In the genomic region with DNA sequence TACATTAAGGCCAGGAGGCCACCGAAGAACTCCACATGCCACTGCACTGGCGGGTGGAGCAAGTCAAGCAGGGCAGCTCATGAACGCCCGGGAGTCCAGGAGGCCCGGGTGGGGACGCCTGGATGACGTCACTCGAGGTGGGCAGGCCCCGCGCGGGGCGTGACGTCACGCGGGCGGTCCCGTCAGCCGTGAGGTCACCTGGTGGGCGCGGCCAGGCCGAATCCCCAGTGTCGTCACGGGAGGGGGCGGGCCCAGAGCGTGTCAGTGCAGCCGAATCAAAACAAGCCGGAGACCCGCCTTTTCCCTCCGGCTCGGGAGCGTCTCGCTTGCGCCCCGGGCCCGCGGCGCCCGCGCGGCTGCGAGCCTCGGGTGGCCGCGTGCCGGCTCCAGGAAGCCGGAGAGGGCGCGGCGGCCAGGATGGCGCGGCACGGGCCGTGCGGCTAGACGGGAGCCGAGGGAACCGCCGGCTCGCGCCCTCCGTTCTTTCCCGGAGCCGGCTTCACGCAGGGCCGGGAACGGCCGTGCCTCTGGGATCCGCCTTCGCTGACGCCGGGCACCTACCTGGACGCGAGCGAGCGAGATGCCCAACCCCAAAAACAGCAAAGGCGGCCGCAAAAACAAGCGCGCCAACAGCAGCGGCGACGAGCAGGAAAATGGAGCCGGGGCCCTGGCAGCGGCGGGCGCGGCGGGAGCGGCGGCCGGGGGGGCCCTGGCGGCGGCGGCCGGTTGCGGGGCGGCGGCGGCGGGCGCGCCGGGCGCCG, we compare ENCODE assay signal across 8 cellular contexts. TPM values are rescaled to one million over a fixed set of nuclear protein-coding genes. Genes with fewer than 3 reads are reported as not detected.
DNase-seq lines count a peak whose midpoint lies in the region; ATAC-seq and TF ChIP-seq lines count a peak whose summit lies in the region.

A gene with protein sequence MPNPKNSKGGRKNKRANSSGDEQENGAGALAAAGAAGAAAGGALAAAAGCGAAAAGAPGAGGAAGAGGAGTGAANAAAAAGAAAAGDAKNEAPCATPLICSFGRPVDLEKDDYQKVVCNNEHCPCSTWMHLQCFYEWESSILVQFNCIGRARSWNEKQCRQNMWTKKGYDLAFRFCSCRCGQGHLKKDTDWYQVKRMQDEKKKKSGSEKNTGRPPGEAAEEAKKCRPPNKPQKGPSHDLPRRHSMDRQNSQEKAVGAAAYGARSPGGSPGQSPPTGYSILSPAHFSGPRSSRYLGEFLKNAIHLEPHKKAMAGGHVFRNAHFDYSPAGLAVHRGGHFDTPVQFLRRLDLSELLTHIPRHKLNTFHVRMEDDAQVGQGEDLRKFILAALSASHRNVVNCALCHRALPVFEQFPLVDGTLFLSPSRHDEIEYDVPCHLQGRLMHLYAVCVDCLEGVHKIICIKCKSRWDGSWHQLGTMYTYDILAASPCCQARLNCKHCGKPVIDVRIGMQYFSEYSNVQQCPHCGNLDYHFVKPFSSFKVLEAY (plus strand): TSS at position 264 of the 761 bp plus-strand sequence. CDS start 317 bp downstream, at position 581.

- no peaks in the 10 kb centered on the region for H3K9me3 ChIP-seq in SU-DHL-6 (ENCODE audit: insufficient read depth, low read length)
- H3K9me3 ChIP-seq in thoracic aorta: no peaks in the 10 kb centered on the region

- peaks cover 35 to 49% of the 10 kb centered on the region in 2 donors for H3K4me1 ChIP-seq in thoracic aorta (ENCODE audit: control insufficient read depth in 1 of 2, low read depth in 2 of 2)

- H3K9ac ChIP-seq in SU-DHL-6 (ENCODE audit: low read length): peak within 1 kb of the TSS; percentile 90

- H3K27ac ChIP-seq in SU-DHL-6 (ENCODE audit: low read depth, low read length): peak within 1 kb of the TSS; percentile 63
- H3K27ac ChIP-seq in thoracic aorta: peak within 1 kb of the TSS; percentile 96 to 99

- ATAC-seq in HG02678 (IDR thresholded peaks at IDR 0.05; ENCODE audit: unreplicated experiment) (peak; percentile 85), thoracic aorta (ENCODE audit: insufficient number of reproducible peaks, low FRiP score, low read depth) (peak; percentile 85)
- ATAC-seq in activated naive CD8-positive, alpha-beta T cell treated with anti-CD3 and anti-CD28 coated beads, Interleukin-2, amount 10 ng/mL, durations not matched to agents 7 days and 5 days (ENCODE audit: low read depth): peak; percentile 72

- TF ChIP-seq CTCF in GM12864 (IDR thresholded peaks at IDR 0.05; ENCODE audit: low read depth, low read length, missing control alignments): no peak
- TF ChIP-seq CTCF in SU-DHL-6 (IDR thresholded peaks at IDR 0.05; ENCODE audit: insufficient read depth, low read length, poor library complexity, severe bottlenecking): no peak
- TF ChIP-seq CTCF in osteocyte (IDR thresholded peaks at IDR 0.05): no peak
- no peak for TF ChIP-seq CTCF in thoracic aorta (IDR thresholded peaks at IDR 0.05)

- H3K27me3 ChIP-seq in SU-DHL-6 (ENCODE audit: low read length): no peaks in the 10 kb centered on the region
- H3K27me3 ChIP-seq in thoracic aorta (replicated peaks; ENCODE audit: insufficient read depth): no peaks in the 10 kb centered on the region

- H3K4me2 ChIP-seq in SU-DHL-6 (ENCODE audit: low read depth, low read length, poor library complexity, severe bottlenecking): peak within 1 kb of the TSS; percentile 83

- peaks cover 12% of the 10 kb centered on the region; the same call in 1 of the 2 replicates for H3F3A ChIP-seq in SU-DHL-6 (ENCODE audit: insufficient read depth)

- POLR2A ChIA-PET in activated naive CD8-positive, alpha-beta T cell treated with anti-CD3 and anti-CD28 coated beads, Interleukin-2, amount 10 ng/mL, durations not matched to agents 7 days and 5 days (lab: Charles Lee): interaction anchor here (0.7 to 1.3 kb wide), 6 partner anchors 9 to 240 kb away, joined by 3 to 12 read pairs (median 3); no protein-coding TSS in a partner anchor

- intact Hi-C loops in head of caudate nucleus (cut with DNase I): loop anchor here (10.0 kb wide), 1 partner anchor 240 kb away; the partner anchor contains the start of gene CITED2

- H3K36me3 ChIP-seq in SU-DHL-6 (ENCODE audit: low read length) (no peaks in the 10 kb centered on the region; the same call in 1 of the 2 replicates), thoracic aorta (no peaks in the 10 kb centered on the region)

- H3K4me3 ChIP-seq in GM12864 (ENCODE audit: low read depth, low read length) (peak within 1 kb of the TSS; percentile 74), SU-DHL-6 (ENCODE audit: insufficient read depth, low read length, poor library complexity, severe bottlenecking) (peak within 1 kb of the TSS; percentile 78), thoracic aorta (peak within 1 kb of the TSS; percentile 86)

- H2AFZ ChIP-seq in SU-DHL-6 (ENCODE audit: low read depth, low read length, severe bottlenecking): peak within 1 kb of the TSS; percentile 99

- peak within 1 kb of the TSS; percentile 82 for H3K4me3 Mint-ChIP-seq in activated naive CD8-positive, alpha-beta T cell treated with anti-CD3 and anti-CD28 coated beads, Interleukin-2, amount 10 ng/mL, durations not matched to agents 7 days and 5 days
- H3K4me3 Mint-ChIP-seq in osteocyte (ENCODE audit: unreplicated experiment): peak within 1 kb of the TSS; percentile 86

- peaks cover 53% of the 10 kb centered on the region for H3K4me1 Mint-ChIP-seq in activated naive CD8-positive, alpha-beta T cell treated with anti-CD3 and anti-CD28 coated beads, Interleukin-2, amount 10 ng/mL, durations not matched to agents 7 days and 5 days
- H3K4me1 Mint-ChIP-seq in osteocyte (ENCODE audit: unreplicated experiment): peaks cover 30% of the 10 kb centered on the region

- no peaks in the 10 kb centered on the region for H3K27me3 Mint-ChIP-seq in activated naive CD8-positive, alpha-beta T cell treated with anti-CD3 and anti-CD28 coated beads, Interleukin-2, amount 10 ng/mL, durations not matched to agents 7 days and 5 days
- H3K27me3 Mint-ChIP-seq in osteocyte (ENCODE audit: unreplicated experiment): no peaks in the 10 kb centered on the region

- peaks cover 15% of the 10 kb centered on the region for H3K36me3 Mint-ChIP-seq in activated naive CD8-positive, alpha-beta T cell treated with anti-CD3 and anti-CD28 coated beads, Interleukin-2, amount 10 ng/mL, durations not matched to agents 7 days and 5 days
- H3K36me3 Mint-ChIP-seq in osteocyte (ENCODE audit: unreplicated experiment): peaks cover 7% of the 10 kb centered on the region

- DNase-seq in GM12864 (ENCODE audit: low read depth) (peak; percentile 76), NCI-H1105 treated with DMSO at 0.1 percent for 48 hours (lab: John Stamatoyannopoulos, UW) (peak; percentile 90), head of caudate nucleus (peak; percentile 93 to 98 (median 96)), osteocyte (ENCODE audit: extremely low spot score, unreplicated experiment) (peak; percentile 99), thoracic aorta (ENCODE audit: low spot score) (peak; percentile 91)
- peak; percentile 100 for DNase-seq in activated naive CD8-positive, alpha-beta T cell treated with anti-CD3 and anti-CD28 coated beads, Interleukin-2, amount 10 ng/mL, durations not matched to agents 7 days and 5 days

- H3K27ac Mint-ChIP-seq in activated naive CD8-positive, alpha-beta T cell treated with anti-CD3 and anti-CD28 coated beads, Interleukin-2, amount 10 ng/mL, durations not matched to agents 7 days and 5 days: peak within 1 kb of the TSS; percentile 89
- H3K27ac Mint-ChIP-seq in osteocyte (ENCODE audit: unreplicated experiment): peak within 1 kb of the TSS; percentile 94

- H3K9me3 Mint-ChIP-seq in activated naive CD8-positive, alpha-beta T cell treated with anti-CD3 and anti-CD28 coated beads, Interleukin-2, amount 10 ng/mL, durations not matched to agents 7 days and 5 days: no peaks in the 10 kb centered on the region
- no peaks in the 10 kb centered on the region for H3K9me3 Mint-ChIP-seq in osteocyte (ENCODE audit: unreplicated experiment)

- H4K20me1 ChIP-seq in SU-DHL-6 (ENCODE audit: low read depth, low read length): no peaks in the 10 kb centered on the region

- H3K9me2 ChIP-seq in SU-DHL-6 (replicated peaks; ENCODE audit: insufficient read depth, low read length): no peaks in the 10 kb centered on the region

- peaks cover 37% of the 10 kb centered on the region for H3K79me2 ChIP-seq in SU-DHL-6 (ENCODE audit: insufficient read depth, low read length)

RNA-seq across cellular contexts. Expression of the gene that starts here (rescaled TPM):
- 10 to 100 TPM; 73.3 to 78.2 TPM for total RNA-seq in activated naive CD8-positive, alpha-beta T cell treated with anti-CD3 and anti-CD28 coated beads, Interleukin-2, amount 10 ng/mL, durations not matched to agents 7 days and 5 days
- total RNA-seq in osteocyte: 24.3 and 26.2 TPM in 2 replicates
- total RNA-seq in thoracic aorta: 10 to 100 TPM; 46.7 to 58.3 TPM

Comparison
In these comparisons a context has a peak if more than half of its experiments do, and no peak if none do; other contexts are left out.
1. Peak in every context shown above with its lines: DNase-seq, ATAC-seq, H3K4me3 ChIP-seq and H3K27ac ChIP-seq.